9 cellular contexts compared by ENCODE assay signal in the genomic region with DNA sequence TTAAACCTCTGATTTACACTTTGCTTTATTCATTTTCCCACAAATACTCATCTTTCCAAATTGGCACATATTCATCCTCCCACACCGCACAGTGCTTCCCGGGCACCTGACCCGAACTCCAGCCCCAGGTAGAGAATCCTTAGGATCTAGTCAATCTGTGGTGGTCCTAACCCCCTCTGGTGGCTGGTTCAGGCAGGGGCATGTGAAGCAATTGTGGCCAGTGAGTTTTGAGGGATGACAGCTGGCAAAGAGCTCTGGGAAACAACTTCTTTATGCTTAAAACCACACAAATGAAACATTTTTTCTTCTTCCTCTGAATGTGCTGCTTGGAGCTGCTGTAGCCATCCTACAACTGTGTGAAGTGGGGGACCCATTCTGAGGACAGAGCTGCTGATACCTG. TPM values are rescaled to one million over a fixed set of nuclear protein-coding genes. Genes with fewer than 3 reads are reported as not detected.
DNase-seq lines count a peak whose midpoint lies in the region; ATAC-seq and TF ChIP-seq lines count a peak whose summit lies in the region.
"Had no signal": no experiment of that assay in that cellular context is flagged by ENCODE, and none has a peak within 500 bp of the region (broad histone marks: within the 10 kb centered on the region; RNA-seq: fewer than 3 reads in every experiment).

No MANE protein-coding gene starts in this region.

- H2BK120ac ChIP-seq in trophoblast cell (ENCODE audit: insufficient read depth, low read length, poor library complexity) = no peak overlapping the region

- TF ChIP-seq POLR2A in spleen (IDR thresholded peaks at IDR 0.05) = no peak

- no peak overlapping the region for H2BK12ac ChIP-seq in trophoblast cell (ENCODE audit: low read length)

- H3K4me1 Mint-ChIP-seq in activated CD4-positive, alpha-beta T cell treated with anti-CD3 and anti-CD28 coated beads for 36 hours = peaks cover 78% of the 10 kb centered on the region
- peaks cover 57% of the 10 kb centered on the region for H3K4me1 Mint-ChIP-seq in activated CD4-positive, alpha-beta T cell treated with anti-CD3 and anti-CD28 coated beads, Interleukin-2, amount 10 ng/mL, durations not matched to agents 7 days and 5 days
- peaks cover 10% of the 10 kb centered on the region for H3K4me1 Mint-ChIP-seq in endodermal cell

- peak overlapping the region; percentile 18 for H3K27ac Mint-ChIP-seq in activated CD4-positive, alpha-beta T cell treated with anti-CD3 and anti-CD28 coated beads for 36 hours
- H3K27ac Mint-ChIP-seq in activated CD4-positive, alpha-beta T cell treated with anti-CD3 and anti-CD28 coated beads, Interleukin-2, amount 10 ng/mL, durations not matched to agents 7 days and 5 days = no peak overlapping the region
- H3K27ac Mint-ChIP-seq in endodermal cell = no peak overlapping the region

- no peak for DNase-seq in activated CD4-positive, alpha-beta T cell treated with anti-CD3 and anti-CD28 coated beads for 36 hours
- no peak for DNase-seq in activated CD4-positive, alpha-beta T cell treated with anti-CD3 and anti-CD28 coated beads, Interleukin-2, amount 10 ng/mL, durations not matched to agents 7 days and 5 days
- DNase-seq in NCI-H2227 (lab: John Stamatoyannopoulos, UW; ENCODE audit: unreplicated experiment) = peak; percentile 8
- peak; percentile 88 for DNase-seq in endodermal cell
- no peak for DNase-seq in spleen
- DNase-seq in NCI-H510A (lab: John Stamatoyannopoulos, UW) = no peak
- no peak for DNase-seq in trophoblast cell

- no peak overlapping the region for H3K4ac ChIP-seq in trophoblast cell (ENCODE audit: low read depth, low read length)

- no peaks in the 10 kb centered on the region for H3K79me2 ChIP-seq in trophoblast cell (ENCODE audit: control insufficient read depth, insufficient read depth, low read length, poor library complexity)

- H3K4me3 ChIP-seq in endodermal cell (ENCODE audit: low read length) (no peak overlapping the region), spleen (no peak overlapping the region), trophoblast cell (ENCODE audit: low read depth, low read length) (no peak overlapping the region)

- no peak overlapping the region for H3K4me2 ChIP-seq in trophoblast cell (ENCODE audit: low read length)

- H3K4me3 Mint-ChIP-seq in activated CD4-positive, alpha-beta T cell treated with anti-CD3 and anti-CD28 coated beads for 36 hours = no peak overlapping the region
- H3K4me3 Mint-ChIP-seq in activated CD4-positive, alpha-beta T cell treated with anti-CD3 and anti-CD28 coated beads, Interleukin-2, amount 10 ng/mL, durations not matched to agents 7 days and 5 days = no peak overlapping the region
- H3K4me3 Mint-ChIP-seq in endodermal cell = no peak overlapping the region
- H3K4me3 Mint-ChIP-seq: T-helper 1 cell treated with Interleukin-12 subunit alpha and Interleukin-12 subunit beta and Interleukin-4 antibody, amounts not matched to agents 30 μg/mL and 1 μg/mL, for 36 hours had no signal

- CTCF ChIA-PET in activated CD4-positive, alpha-beta T cell treated with anti-CD3 and anti-CD28 coated beads for 36 hours (lab: Charles Lee) = interaction anchor here (0.6 to 2.0 kb wide), 6 partner anchors 9 to 208 kb away, joined by 3 to 9 read pairs (median 3); no protein-coding TSS in a partner anchor
- CTCF ChIA-PET in activated CD4-positive, alpha-beta T cell treated with anti-CD3 and anti-CD28 coated beads, Interleukin-2, amount 10 ng/mL, durations not matched to agents 7 days and 5 days (lab: Charles Lee) = interaction anchor here (0.5 kb wide), 1 partner anchor 108 kb away, joined by 3 read pairs; no protein-coding TSS in a partner anchor

- H3K36me3 ChIP-seq in endodermal cell (ENCODE audit: control insufficient read depth, insufficient read depth, low read length) (peaks cover 24% of the 10 kb centered on the region), spleen (peaks cover 0 to 49% (median 9%) of the 10 kb centered on the region in 6 donors), trophoblast cell (ENCODE audit: control insufficient read depth in 1 of 2, insufficient read depth in 2 of 2, low read length in 2 of 2) (no peaks in the 10 kb centered on the region)

- intact Hi-C loops in activated CD4-positive, alpha-beta T cell treated with anti-CD3 and anti-CD28 coated beads for 36 hours (cut with DNase I, micrococcal nuclease) = loop anchor here in 1 of 2 experiments (5.0 kb wide), 2 partner anchors 107 to 118 kb away; no protein-coding TSS in a partner anchor
- intact Hi-C loops in spleen (cut with DNase I; ENCODE audit: low total_unique reads) = loop anchor here (5.0 kb wide), 1 partner anchor 122 kb away; no protein-coding TSS in a partner anchor

- no peak overlapping the region for H3K18ac ChIP-seq in trophoblast cell (ENCODE audit: low read length)

- H3K27me3 ChIP-seq in endodermal cell (ENCODE audit: control insufficient read depth, insufficient read depth, low read length, poor library complexity, severe bottlenecking) (no peaks in the 10 kb centered on the region), spleen (replicated peaks in 1 of 7) (no peaks in the 10 kb centered on the region), trophoblast cell (ENCODE audit: insufficient read depth, low read length) (no peaks in the 10 kb centered on the region)

- no peak overlapping the region for H3K27ac ChIP-seq in endodermal cell (ENCODE audit: low read depth, low read length)
- H3K27ac ChIP-seq in spleen = peak overlapping the region in 4 of 8 donors; percentile 2 to 57 (median 29)
- H3K27ac ChIP-seq in trophoblast cell (ENCODE audit: low read depth, low read length) = no peak overlapping the region

- no peaks in the 10 kb centered on the region for H3K9me3 Mint-ChIP-seq in activated CD4-positive, alpha-beta T cell treated with anti-CD3 and anti-CD28 coated beads for 36 hours (ENCODE audit: low read depth)
- no peaks in the 10 kb centered on the region for H3K9me3 Mint-ChIP-seq in activated CD4-positive, alpha-beta T cell treated with anti-CD3 and anti-CD28 coated beads, Interleukin-2, amount 10 ng/mL, durations not matched to agents 7 days and 5 days
- no peaks in the 10 kb centered on the region for H3K9me3 Mint-ChIP-seq in endodermal cell
- H3K9me3 Mint-ChIP-seq: T-helper 1 cell treated with Interleukin-12 subunit alpha and Interleukin-12 subunit beta and Interleukin-4 antibody, amounts not matched to agents 30 μg/mL and 1 μg/mL, for 36 hours had no signal

- H3K9ac ChIP-seq in endodermal cell (ENCODE audit: extremely low read depth, low read length, poor library complexity, severe bottlenecking) (no peak overlapping the region), trophoblast cell (ENCODE audit: low read length) (no peak overlapping the region)

- H2AFZ ChIP-seq in trophoblast cell (ENCODE audit: insufficient read depth, low read length, poor library complexity) = no peak overlapping the region

- no peak overlapping the region for H4K8ac ChIP-seq in trophoblast cell (ENCODE audit: low read depth, low read length)

- POLR2A ChIA-PET in activated CD4-positive, alpha-beta T cell treated with anti-CD3 and anti-CD28 coated beads for 36 hours (lab: Charles Lee) = interaction anchor here (0.6 kb wide), 1 partner anchor 8 kb away, joined by 3 read pairs; no protein-coding TSS in a partner anchor
- POLR2A ChIA-PET in activated CD4-positive, alpha-beta T cell treated with anti-CD3 and anti-CD28 coated beads, Interleukin-2, amount 10 ng/mL, durations not matched to agents 7 days and 5 days (lab: Charles Lee) = no interaction called here

- no peak overlapping the region for H3K14ac ChIP-seq in trophoblast cell (ENCODE audit: low read length)

- no peaks in the 10 kb centered on the region for H3K9me3 ChIP-seq in endodermal cell (ENCODE audit: control insufficient read depth, low read length)
- no peaks in the 10 kb centered on the region for H3K9me3 ChIP-seq in spleen
- no peaks in the 10 kb centered on the region for H3K9me3 ChIP-seq in trophoblast cell (ENCODE audit: insufficient read depth, low read depth, low read length)

- peak; percentile 90 for TF ChIP-seq CTCF in endodermal cell (conservative IDR thresholded peaks at IDR 0.05)
- peak in 10 of 11 experiments; percentile 25 to 79 (median 64) for TF ChIP-seq CTCF in spleen (IDR thresholded peaks at IDR 0.05 in 8 of 11, conservative IDR thresholded peaks at IDR 0.05 in 3 of 11)

- no peak overlapping the region for H2AK5ac ChIP-seq in trophoblast cell (ENCODE audit: low read length)

- no peak overlapping the region for H2BK5ac ChIP-seq in trophoblast cell (ENCODE audit: low read depth, low read length, poor library complexity)

- H4K12ac ChIP-seq in trophoblast cell (ENCODE audit: low read depth, low read length) = no peak overlapping the region

- no peak overlapping the region for H3K23ac ChIP-seq in trophoblast cell (ENCODE audit: low read length)

- H3K36me3 Mint-ChIP-seq in activated CD4-positive, alpha-beta T cell treated with anti-CD3 and anti-CD28 coated beads for 36 hours (ENCODE audit: low read depth) = peaks cover 30% of the 10 kb centered on the region
- H3K36me3 Mint-ChIP-seq in activated CD4-positive, alpha-beta T cell treated with anti-CD3 and anti-CD28 coated beads, Interleukin-2, amount 10 ng/mL, durations not matched to agents 7 days and 5 days (ENCODE audit: low read depth) = peaks cover 35% of the 10 kb centered on the region
- H3K36me3 Mint-ChIP-seq in endodermal cell (ENCODE audit: low read depth) = peaks cover 23% of the 10 kb centered on the region

- H4K91ac ChIP-seq in trophoblast cell (ENCODE audit: low read depth, low read length) = no peak overlapping the region

- H3K79me1 ChIP-seq in trophoblast cell (ENCODE audit: low read length) = no peaks in the 10 kb centered on the region

- no peaks in the 10 kb centered on the region for H3K27me3 Mint-ChIP-seq in activated CD4-positive, alpha-beta T cell treated with anti-CD3 and anti-CD28 coated beads for 36 hours
- H3K27me3 Mint-ChIP-seq in activated CD4-positive, alpha-beta T cell treated with anti-CD3 and anti-CD28 coated beads, Interleukin-2, amount 10 ng/mL, durations not matched to agents 7 days and 5 days = no peaks in the 10 kb centered on the region
- H3K27me3 Mint-ChIP-seq in endodermal cell (ENCODE audit: insufficient read depth) = no peaks in the 10 kb centered on the region

- H3K4me1 ChIP-seq in endodermal cell (ENCODE audit: control insufficient read depth, insufficient read depth, low read length) = peaks cover 8% of the 10 kb centered on the region
- peaks cover 21 to 100% (median 84%) of the 10 kb centered on the region in 6 donors for H3K4me1 ChIP-seq in spleen
- peaks cover 5% of the 10 kb centered on the region in 2 experiments for H3K4me1 ChIP-seq in trophoblast cell (ENCODE audit: control insufficient read depth in 1 of 2, insufficient read depth in 2 of 2, low read length in 2 of 2)

- no peak for ATAC-seq in activated CD4-positive, alpha-beta T cell treated with anti-CD3 and anti-CD28 coated beads for 36 hours
- no peak for ATAC-seq in HG03442 (IDR thresholded peaks at IDR 0.05; ENCODE audit: unreplicated experiment)

- WGBS in endodermal cell (ENCODE audit: insufficient coverage in 1 of 2, insufficient read length in 1 of 2), 2 experiments = 93% methylated on average over 3 of the region's 3 CpGs; no CpG with 5 or more reads in 1 of the 2 experiments
- whole genome bisulfite sequencing in spleen, 5 donors = 72 to 86% (median 78%) methylated on average over 3 of the region's 3 CpGs
- no CpG with 5 or more reads among the region's 3 CpGs for WGBS in trophoblast cell (ENCODE audit: extremely low coverage, insufficient coverage, insufficient read length)

RNA-seq across cellular contexts. Expression of a gene that starts 54.7 kb away (rescaled TPM):
- total RNA-seq in activated CD4-positive, alpha-beta T cell treated with anti-CD3 and anti-CD28 coated beads for 36 hours = 100 to 1,000 TPM in 1 of 2 experiments, 10 to 100 TPM in 1; 98.1 to 106 TPM
- total RNA-seq in activated CD4-positive, alpha-beta T cell treated with anti-CD3 and anti-CD28 coated beads, Interleukin-2, amount 10 ng/mL, durations not matched to agents 7 days and 5 days = 100 to 1,000 TPM; 124 to 152 TPM
- total RNA-seq in endodermal cell (100 to 1,000 TPM; 103 to 108 TPM), spleen (100 to 1,000 TPM in 2 of 7 donors, 10 to 100 TPM in 5; 89.3 to 113 (median 93.9) TPM)
- polyA plus RNA-seq in endodermal cell (2013, experiment 1 of 2) = 140 TPM
- polyA plus RNA-seq in endodermal cell (2013, experiment 2 of 2) = 132 TPM
- 10 to 100 TPM; 48.8 to 65.8 (median 56.6) TPM for polyA plus RNA-seq in spleen
- 73.6 and 77.0 TPM in 2 replicates for polyA plus RNA-seq in trophoblast cell (2013)

Comparison
In these comparisons a context has a peak if more than half of its experiments do, and no peak if none do; other contexts are left out.
1. DNase-seq: peak in NCI-H2227 (single experiment) and endodermal cell (single experiment); none in activated CD4-positive, alpha-beta T cell treated with anti-CD3 and anti-CD28 coated beads for 36 hours (single experiment), activated CD4-positive, alpha-beta T cell treated with anti-CD3 and anti-CD28 coated beads, Interleukin-2, amount 10 ng/mL, durations not matched to agents 7 days and 5 days (single experiment), spleen (single experiment), NCI-H510A (single experiment) and trophoblast cell (0 of 2).